Comparison of ENCODE assay signal across 8 cellular contexts in genomic region chr15:55694652-55695150, GRCh38. TPM values are rescaled to one million over a fixed set of nuclear protein-coding genes. Genes with fewer than 3 reads are reported as not detected.
DNase-seq lines count a peak whose midpoint lies in the region; ATAC-seq, FAIRE-seq and TF ChIP-seq lines count a peak whose summit lies in the region.

No MANE protein-coding gene starts in this region.

- H3K4me2 ChIP-seq in GM12878 (ENCODE audit: control insufficient read depth, insufficient read depth): 0 out of 2 replicates have a peak overlapping the region, but pooled peaks have one; percentile 25

- DNase-seq in AG04450 (ENCODE audit: low read depth, low spot score) (peak; percentile 37), GM12878 (ENCODE audit: low read depth, low spot score) (peak; percentile 48), tibial artery (no peak), erythroblast (lab: John Stamatoyannopoulos, UW) (no peak)
- DNase-seq in effector CD4-positive, alpha-beta T cell: no peak
- no peak for DNase-seq in activated CD8-positive, alpha-beta memory T cell treated with anti-CD3 and anti-CD28 coated beads, Interleukin-2, amount 50 U/mL, for 4 hours

- TF ChIP-seq EP300 in GM12878 (IDR thresholded peaks at IDR 0.05; ENCODE audit: borderline replicate concordance in 1 of 2, control insufficient read depth in 1 of 2, low read depth in 2 of 2, low read length in 2 of 2): no peak

- no peaks in the 10 kb centered on the region for H4K20me1 ChIP-seq in GM12878 (ENCODE audit: control insufficient read depth, insufficient read depth)

- H3K4me1 ChIP-seq in GM12878 (ENCODE audit: control insufficient read depth, insufficient read depth, low read length) (no peaks in the 10 kb centered on the region), tibial artery (no peaks in the 10 kb centered on the region)

- H3K9ac ChIP-seq in GM12878 (ENCODE audit: control insufficient read depth, insufficient read depth, low read length): no peak overlapping the region

- H3K27ac ChIP-seq in AG04450 (ENCODE audit: low read depth, low read length) (no peak overlapping the region), GM12878 (ENCODE audit: control insufficient read depth, insufficient read depth) (no peak overlapping the region), tibial artery (no peak overlapping the region)

- CTCF ChIA-PET in AG04450 (lab: Charles Lee) (no interaction called here), GM12878 (lab: Yijun Ruan, JAX) (no interaction called here)

- TF ChIP-seq CTCF in AG04450 (IDR thresholded peaks at IDR 0.05; ENCODE audit: low read depth, low read length) (no peak), GM12878 (IDR thresholded peaks at IDR 0.05 in 2 of 3, conservative IDR thresholded peaks at IDR 0.05 in 1 of 3; ENCODE audit: control insufficient read depth in 2 of 3, extremely low read depth in 1 of 3, insufficient read depth in 1 of 3, low read depth in 3 of 3, low read length in 3 of 3) (no peak), tibial artery (IDR thresholded peaks at IDR 0.05) (no peak)

- peak; percentile 74 for FAIRE-seq in GM12878 (lab: Jason Lieb, UNC)

- TF ChIP-seq POLR2A in GM12878 (IDR thresholded peaks at IDR 0.05; ENCODE audit: low read depth, low read length) (no peak), erythroblast (IDR thresholded peaks at IDR 0.05; ENCODE audit: low read length) (no peak)

- BruUV-seq in GM12878 (replicated peaks; lab: Mats Ljungman, UMichigan): no TSS peak

- H3K36me3 ChIP-seq in GM12878 (ENCODE audit: control insufficient read depth in 2 of 2, insufficient read depth in 2 of 2, low read length in 1 of 2) (no peaks in the 10 kb centered on the region), tibial artery (no peaks in the 10 kb centered on the region)

- ATAC-seq in GM19397 (IDR thresholded peaks at IDR 0.05; ENCODE audit: unreplicated experiment) (peak; percentile 93), HG03175 (IDR thresholded peaks at IDR 0.05; ENCODE audit: unreplicated experiment) (peak; percentile 90), GM12878 (peak; percentile 87)

- no peak for TF ChIP-seq RAD21 in GM12878 (IDR thresholded peaks at IDR 0.05; ENCODE audit: insufficient read depth, low read depth, low read length)

- peak overlapping the region; percentile 17 for H2AFZ ChIP-seq in GM12878 (ENCODE audit: control insufficient read depth, low read depth, low read length)

- intact Hi-C loops in GM12878 (cut with micrococcal nuclease; ENCODE audit: unreplicated experiment): no loop called here
- intact Hi-C loops in tibial artery (cut with DNase I; ENCODE audit: low total_unique reads): no loop called here

- H3K9me3 ChIP-seq in AG04450 (ENCODE audit: control insufficient read depth, insufficient read depth, low read length) (no peaks in the 10 kb centered on the region), GM12878 (replicated peaks; ENCODE audit: control insufficient read depth, insufficient read depth, low read length) (no peaks in the 10 kb centered on the region), tibial artery (no peaks in the 10 kb centered on the region)

- 51% methylated on average over 4 of the region's 4 CpGs for WGBS in GM12878 (ENCODE audit: insufficient coverage, insufficient replicate concordance, low lambda C conversion rate, missing lambda C conversion rate)

- POLR2A ChIA-PET in AG04450 (lab: Yijun Ruan, JAX) (no interaction called here), GM12878 (lab: Charles Lee) (no interaction called here)

- in situ Hi-C loops in GM12878 (cut with MboI): no loop called here

- H3K27me3 ChIP-seq in AG04450 (ENCODE audit: control insufficient read depth, insufficient read depth, low read length) (peaks cover 6% of the 10 kb centered on the region), GM12878 (replicated peaks in 1 of 2; ENCODE audit: control insufficient read depth in 2 of 2, insufficient read depth in 2 of 2, low read length in 1 of 2) (no peaks in the 10 kb centered on the region), tibial artery (no peaks in the 10 kb centered on the region)

- SMC1A ChIA-PET in GM12878 (lab: Charles Lee; ENCODE audit: uncharacterized antibody, unreplicated experiment): interaction anchor here (0.5 to 1.8 kb wide), 2 partner anchors 9 to 770 kb away, joined by 3 to 4 read pairs; no protein-coding TSS in a partner anchor

- RAD21 ChIA-PET in GM12878 (lab: Charles Lee; ENCODE audit: unreplicated experiment): no interaction called here

- H3K79me2 ChIP-seq in GM12878 (ENCODE audit: control insufficient read depth, insufficient read depth, low read length): no peaks in the 10 kb centered on the region

- H3K4me3 ChIP-seq in AG04450 (ENCODE audit: low read depth, low read length): no peak overlapping the region
- no peak overlapping the region for H3K4me3 ChIP-seq in GM12878
- H3K4me3 ChIP-seq in tibial artery: no peak overlapping the region

TF ChIP-seq in GM12878, 131 proteins besides CTCF, POLR2A, EP300 and RAD21 (continues in another document):
- TF ChIP-seq CUX1 (IDR thresholded peaks at IDR 0.05; ENCODE audit: insufficient replicate concordance, low read depth, low read length) (no peak), TCF7 (IDR thresholded peaks at IDR 0.05; ENCODE audit: borderline replicate concordance) (peak; percentile 74; the same call in 1 of the 2 replicates), ZNF207 (IDR thresholded peaks at IDR 0.05; ENCODE audit: borderline replicate concordance) (no peak), POU2F2 (IDR thresholded peaks at IDR 0.05; ENCODE audit: borderline replicate concordance, low read depth, low read length) (peak; percentile 89; the same call in 2 of the 3 replicates), MEF2A (IDR thresholded peaks at IDR 0.05; ENCODE audit: insufficient read depth, low read depth, low read length) (peak; percentile 73; the same call in 1 of the 2 replicates), IRF4 (IDR thresholded peaks at IDR 0.05; ENCODE audit: low read depth, low read length) (0 out of 2 replicates have a peak, but pooled peaks have one; percentile 14), SPI1 (IDR thresholded peaks at IDR 0.05; ENCODE audit: borderline replicate concordance, insufficient read depth, low read depth, low read length) (peak; percentile 15; the same call in 1 of the 2 replicates), JUNB (IDR thresholded peaks at IDR 0.05) (peak; percentile 92)

RNA-seq across cellular contexts. Expression of gene PRTG, which starts 48.3 kb away (rescaled TPM):
- 1.1 and 1.2 TPM in 2 replicates for polyA plus RNA-seq in AG04450 (2011; rRNA removed)
- 1.3 and 1.9 TPM in 2 replicates for polyA minus RNA-seq in AG04450 (2011; rRNA and poly(A)+ RNA removed)
- 0.06 TPM in 1 of 2 replicates, not detected in the other for total RNA-seq in GM12878 (2013; cell fraction: nucleolus; rRNA removed)
- not detected in 2 replicates for total RNA-seq in GM12878 (2014; rRNA removed)
- total RNA-seq in GM12878 (2014; rRNA removed; fragmentation: Illumina TruSeq; extraction: Trizol): not detected in 2 replicates
- 0.03 TPM in 1 of 2 replicates, not detected in the other for total RNA-seq in GM12878 (2021)
- not detected for polyA plus RNA-seq in GM12878 (2011; ENCODE audit: low read depth)
- not detected in 2 replicates for polyA plus RNA-seq in GM12878 (2011; rRNA removed)
- polyA plus RNA-seq in GM12878 (2011; cell fraction: cytosol; rRNA removed): not detected in 2 replicates
- not detected in 2 replicates for polyA plus RNA-seq in GM12878 (2011; cell fraction: nucleus; rRNA removed)
- polyA plus RNA-seq in GM12878 (2012): not detected in 2 replicates
- polyA plus RNA-seq in GM12878 (2014; fragmentation: Illumina TruSeq; extraction: Trizol): under 0.01 and 0.03 TPM in 2 replicates
- polyA plus RNA-seq in GM12878 (2014; fragmentation: Nextera tagmentation; extraction: Ambion mirVana): not detected
- polyA plus RNA-seq in GM12878 (2014; rRNA removed): not detected in 2 replicates
- under 1 TPM in 1 of 2 experiments, not detected in 1; 0.25 TPM for polyA plus RNA-seq in GM12878 (2016; fragmentation: Nextera tagmentation; extraction: Ambion mirVana)
- polyA minus RNA-seq in GM12878 (2011; rRNA and poly(A)+ RNA removed): not detected in 2 replicates
- polyA minus RNA-seq in GM12878 (2011; cell fraction: cytosol; rRNA and poly(A)+ RNA removed): not detected in 2 replicates
- polyA minus RNA-seq in GM12878 (2011; cell fraction: nucleus; rRNA and poly(A)+ RNA removed): not detected in 2 replicates

Comparison
In these comparisons a context has a peak if more than half of its experiments do, and no peak if none do; other contexts are left out.
1. DNase-seq: peak in AG04450 (single experiment) and GM12878 (single experiment); none in tibial artery (0 of 2), effector CD4-positive, alpha-beta T cell (single experiment), activated CD8-positive, alpha-beta memory T cell treated with anti-CD3 and anti-CD28 coated beads, Interleukin-2, amount 50 U/mL, for 4 hours (single experiment) and erythroblast (0 of 2).
2. Peak in every context shown above with its lines, with median percentiles within 50 percentile points of each other: ATAC-seq.